14 cellular contexts compared by ENCODE assay signal in the genomic region with DNA sequence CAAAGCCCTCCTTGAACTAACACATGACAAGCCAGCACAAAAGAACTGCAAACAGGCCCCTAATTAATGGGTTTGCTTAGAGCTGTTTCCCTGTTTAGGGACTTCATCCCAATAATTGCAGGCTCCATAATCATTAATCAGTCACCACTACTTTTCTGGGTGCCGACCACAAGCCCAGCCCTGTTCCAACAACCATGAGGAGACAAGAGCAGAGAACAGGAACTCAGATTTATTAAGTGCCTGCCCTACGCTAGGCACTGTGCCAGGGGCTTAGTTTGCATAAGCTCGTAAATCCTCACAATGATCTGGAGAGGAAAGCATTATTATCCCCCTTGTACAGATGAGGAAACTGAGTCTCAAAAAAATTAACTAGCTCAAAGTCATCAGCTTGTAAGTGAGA.
"Had no signal": no experiment of that assay in that cellular context is flagged by ENCODE, and none has a peak within 500 bp of the region (broad histone marks: within the 10 kb centered on the region; RNA-seq: fewer than 3 reads in every experiment).

No MANE protein-coding gene starts in this region.

- H3K27ac ChIP-seq: brain microvascular endothelial cell had no signal

- H3K27me3 ChIP-seq: brain microvascular endothelial cell had no signal

- DNase-seq: activated CD4-positive, alpha-beta T cell treated with anti-CD3 and anti-CD28 coated beads, Interleukin-2, amount 10 ng/mL, durations not matched to agents 7 days and 5 days; activated CD8-positive, alpha-beta memory T cell treated with anti-CD3 and anti-CD28 coated beads, Interleukin-2, amount 50 U/mL, for 48 hours; activated gamma-delta T cell treated with Interleukin-2 at 50 U/mL for 16 hours; amygdala; brain microvascular endothelial cell; cerebellar nuclear complex; effector memory CD4-positive, alpha-beta T cell; foreskin melanocyte; head of caudate nucleus; retina; stimulated activated CD4-positive, alpha-beta T cell treated with anti-CD3 and anti-CD28 coated beads, Interleukin-15, amount 100 ng/mL, for 24 hours; stimulated activated CD4-positive, alpha-beta T cell treated with anti-CD3 and anti-CD28 coated beads, Interleukin-4, amount 100 ng/mL, for 1 hour; stimulated activated naive CD4-positive, alpha-beta T cell; T-helper 9 cell had no signal

- H3K36me3 ChIP-seq: brain microvascular endothelial cell had no signal
